In the genomic region with DNA sequence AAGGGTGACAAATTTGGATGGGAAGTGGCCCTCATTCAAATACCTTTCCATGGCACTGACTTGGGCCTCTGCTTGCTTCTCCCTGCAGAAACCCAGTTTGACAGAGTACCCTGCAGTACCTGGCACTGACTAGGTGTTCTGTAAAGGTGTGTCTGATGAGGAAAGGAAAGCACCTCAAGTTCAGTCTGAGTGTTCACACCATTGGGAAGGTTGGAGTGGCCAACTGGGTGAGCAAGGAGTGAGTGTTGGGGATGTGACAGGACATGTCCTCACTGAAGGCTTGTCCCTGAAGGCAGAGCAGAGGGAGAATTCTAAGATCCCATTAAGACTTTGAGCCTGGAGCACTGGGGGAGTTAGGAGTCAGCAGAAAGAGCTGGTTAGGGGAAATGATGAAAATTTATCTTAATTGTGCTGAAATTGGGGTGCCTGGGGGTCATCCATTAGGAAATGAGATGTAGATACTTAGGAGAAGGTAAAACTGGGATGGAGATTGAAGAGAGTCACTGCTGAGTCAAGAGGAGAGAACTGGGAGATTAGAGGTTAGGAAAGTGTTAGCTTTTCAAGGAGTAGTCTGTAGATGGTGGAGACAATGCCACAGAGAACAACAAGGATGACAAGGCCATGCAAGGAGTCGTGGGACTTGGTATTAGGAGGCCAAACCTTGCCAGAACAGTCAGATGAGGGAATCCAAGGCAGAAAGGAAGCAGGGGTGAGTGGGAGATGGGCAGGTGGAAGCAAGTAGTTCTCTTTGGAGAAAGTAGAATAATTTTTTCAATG, we compare ENCODE assay signal across 13 cellular contexts. TPM values are rescaled to one million over a fixed set of nuclear protein-coding genes. Genes with fewer than 3 reads are reported as not detected.
A peak's percentile ranks its signal among the peaks of the same experiment; 100 is the strongest.
DNase-seq lines count a peak whose midpoint lies in the region; ATAC-seq and TF ChIP-seq lines count a peak whose summit lies in the region.
"Had no signal": no experiment of that assay in that cellular context is flagged by ENCODE, and none has a peak within 500 bp of the region (broad histone marks: within the 10 kb centered on the region; RNA-seq: fewer than 3 reads in every experiment).

No MANE protein-coding gene starts in this region.

- peak overlapping the region; percentile 34 for H3K27ac Mint-ChIP-seq in Calu3 (ENCODE audit: unreplicated experiment)
- H3K27ac Mint-ChIP-seq in activated T-helper 2 cell treated with anti-CD3 and anti-CD28 coated beads, Interferon-gamma antibody, Interleukin-2, Interleukin-4, amounts not matched to agents 10 μg/mL and 5 μg/mL and 100 μg/mL, durations not matched to agents 14 hours and 24 hours and 36 hours: peak overlapping the region; percentile 61

- H3K4me3 ChIP-seq in mesenchymal stem cell (ENCODE audit: insufficient read depth in 1 of 2, low read depth in 1 of 2, low read length in 2 of 2) (no peak overlapping the region), coronary artery (no peak overlapping the region)
- H3K4me3 ChIP-seq: BLaER1 treated with 17β-estradiol and CSF1 and Interleukin-3, amounts not matched to agents 10 nM and 100 nM; mucosa of descending colon; sigmoid colon had no signal

- H3K36me3 ChIP-seq in mesenchymal stem cell (ENCODE audit: control insufficient read depth in 1 of 2, insufficient read depth in 2 of 2, low read depth in 1 of 2, low read length in 2 of 2): peaks cover 14 to 51% of the 10 kb centered on the region in 2 experiments

- no peak overlapping the region for H3K4me2 ChIP-seq in mesenchymal stem cell (ENCODE audit: low read length, poor library complexity, severe bottlenecking)

- H3K9ac ChIP-seq in mesenchymal stem cell (ENCODE audit: low read length): no peak overlapping the region

- intact Hi-C loops in Calu3 (cut with micrococcal nuclease; ENCODE audit: unreplicated experiment): no loop called here
- intact Hi-C loops in activated T-helper 2 cell treated with anti-CD3 and anti-CD28 coated beads, Interferon-gamma antibody, Interleukin-2, Interleukin-4, amounts not matched to agents 10 μg/mL and 5 μg/mL and 100 μg/mL, durations not matched to agents 14 hours and 24 hours and 36 hours (cut with micrococcal nuclease): loop anchor here (10.0 kb wide), 1 partner anchor 236 kb away; a partner anchor contains a TSS

- H2BK12ac ChIP-seq in mesenchymal stem cell (ENCODE audit: low read length in 2 of 2): no peak overlapping the region

- WGBS in mesenchymal stem cell: 98% methylated on average over 1 of the region's 1 CpG

- H4K91ac ChIP-seq in mesenchymal stem cell (ENCODE audit: low read length): peak overlapping the region; percentile 44

- no peaks in the 10 kb centered on the region for H3K9me3 ChIP-seq in mesenchymal stem cell (ENCODE audit: control insufficient read depth, low read length)
- H3K9me3 ChIP-seq: BLaER1 treated with 17β-estradiol and CSF1 and Interleukin-3, amounts not matched to agents 10 nM and 100 nM; mucosa of descending colon; sigmoid colon had no signal

- peaks cover 6% of the 10 kb centered on the region for H3K79me1 ChIP-seq in mesenchymal stem cell (replicated peaks; ENCODE audit: low read length, poor library complexity, severe bottlenecking)

- H3K4me3 Mint-ChIP-seq in Calu3 (ENCODE audit: low read depth, unreplicated experiment): no peak overlapping the region
- no peak overlapping the region for H3K4me3 Mint-ChIP-seq in activated T-helper 2 cell treated with anti-CD3 and anti-CD28 coated beads, Interferon-gamma antibody, Interleukin-2, Interleukin-4, amounts not matched to agents 10 μg/mL and 5 μg/mL and 100 μg/mL, durations not matched to agents 14 hours and 24 hours and 36 hours (ENCODE audit: low read depth)

- TF ChIP-seq CTCF in 22Rv1 (IDR thresholded peaks at IDR 0.05): no peak
- TF ChIP-seq CTCF in Calu3 (IDR thresholded peaks at IDR 0.05; ENCODE audit: unreplicated experiment): no peak
- TF ChIP-seq CTCF in coronary artery (IDR thresholded peaks at IDR 0.05): no peak

- H3K27me3 ChIP-seq in mesenchymal stem cell (ENCODE audit: control insufficient read depth in 1 of 2, insufficient read depth in 1 of 2, low read length in 2 of 2): no peaks in the 10 kb centered on the region
- H3K27me3 ChIP-seq: BLaER1 treated with 17β-estradiol and CSF1 and Interleukin-3, amounts not matched to agents 10 nM and 100 nM; sigmoid colon had no signal

- H3K18ac ChIP-seq in mesenchymal stem cell (ENCODE audit: low read depth in 1 of 2, low read length in 2 of 2): no peak overlapping the region

- peaks cover 67% of the 10 kb centered on the region for H3K4me1 Mint-ChIP-seq in Calu3 (ENCODE audit: low read depth, unreplicated experiment)
- H3K4me1 Mint-ChIP-seq in activated T-helper 2 cell treated with anti-CD3 and anti-CD28 coated beads, Interferon-gamma antibody, Interleukin-2, Interleukin-4, amounts not matched to agents 10 μg/mL and 5 μg/mL and 100 μg/mL, durations not matched to agents 14 hours and 24 hours and 36 hours (ENCODE audit: low read depth): peaks cover 60% of the 10 kb centered on the region

- H2BK5ac ChIP-seq in mesenchymal stem cell (ENCODE audit: low read depth, low read length, poor library complexity, severe bottlenecking): no peak overlapping the region

- no peak overlapping the region for H2AK5ac ChIP-seq in mesenchymal stem cell (ENCODE audit: low read length, severe bottlenecking)

- no peak for DNase-seq in Calu3
- DNase-seq in activated T-helper 2 cell treated with anti-CD3 and anti-CD28 coated beads, Interferon-gamma antibody, Interleukin-2, Interleukin-4, amounts not matched to agents 10 μg/mL and 5 μg/mL and 100 μg/mL, durations not matched to agents 14 hours and 24 hours and 36 hours (ENCODE audit: low spot score): no peak
- DNase-seq in mesenchymal stem cell: no peak
- DNase-seq in SIG-M5 (lab: John Stamatoyannopoulos, UW): no peak
- DNase-seq in coronary artery (ENCODE audit: low spot score): no peak
- no peak for DNase-seq in NCI-H524 treated with DMSO at 0.1 percent for 48 hours (lab: John Stamatoyannopoulos, UW)
- DNase-seq: mucosa of descending colon, NCI-H1417, NCI-H748 treated with DMSO at 0.1 percent for 48 hours, sigmoid colon had no signal

- no peaks in the 10 kb centered on the region for H3K9me3 Mint-ChIP-seq in Calu3 (ENCODE audit: low read depth, unreplicated experiment)
- H3K9me3 Mint-ChIP-seq in activated T-helper 2 cell treated with anti-CD3 and anti-CD28 coated beads, Interferon-gamma antibody, Interleukin-2, Interleukin-4, amounts not matched to agents 10 μg/mL and 5 μg/mL and 100 μg/mL, durations not matched to agents 14 hours and 24 hours and 36 hours: no peaks in the 10 kb centered on the region

- H2BK120ac ChIP-seq in mesenchymal stem cell (ENCODE audit: low read depth, low read length): no peak overlapping the region

- no peak overlapping the region for H3K23ac ChIP-seq in mesenchymal stem cell (ENCODE audit: low read length in 2 of 2)

- peaks cover 52% of the 10 kb centered on the region for H3K36me3 Mint-ChIP-seq in Calu3 (ENCODE audit: insufficient read depth, unreplicated experiment)
- H3K36me3 Mint-ChIP-seq in activated T-helper 2 cell treated with anti-CD3 and anti-CD28 coated beads, Interferon-gamma antibody, Interleukin-2, Interleukin-4, amounts not matched to agents 10 μg/mL and 5 μg/mL and 100 μg/mL, durations not matched to agents 14 hours and 24 hours and 36 hours (ENCODE audit: low read depth): peaks cover 77% of the 10 kb centered on the region

- no peaks in the 10 kb centered on the region for H3K27me3 Mint-ChIP-seq in Calu3 (ENCODE audit: unreplicated experiment)
- H3K27me3 Mint-ChIP-seq in activated T-helper 2 cell treated with anti-CD3 and anti-CD28 coated beads, Interferon-gamma antibody, Interleukin-2, Interleukin-4, amounts not matched to agents 10 μg/mL and 5 μg/mL and 100 μg/mL, durations not matched to agents 14 hours and 24 hours and 36 hours (ENCODE audit: low read depth): no peaks in the 10 kb centered on the region

- H2BK15ac ChIP-seq in mesenchymal stem cell (ENCODE audit: low read depth, poor library complexity, severe bottlenecking): no peak overlapping the region

- H3K27ac ChIP-seq in 22Rv1: peak overlapping the region; percentile 55
- H3K27ac ChIP-seq in mesenchymal stem cell (ENCODE audit: low read length, poor library complexity, severe bottlenecking): no peak overlapping the region
- no peak overlapping the region for H3K27ac ChIP-seq in coronary artery
- H3K27ac ChIP-seq: sigmoid colon had no signal

- no peak overlapping the region for H4K8ac ChIP-seq in mesenchymal stem cell (ENCODE audit: low read length)

- H3K14ac ChIP-seq in mesenchymal stem cell (ENCODE audit: low read length in 2 of 2): no peak overlapping the region

- no peak overlapping the region for H3K4ac ChIP-seq in mesenchymal stem cell (ENCODE audit: low read depth in 1 of 2, low read length in 2 of 2)

- H3K4me1 ChIP-seq in mesenchymal stem cell (ENCODE audit: control insufficient read depth, insufficient read depth, low read depth, low read length): peaks cover 3% of the 10 kb centered on the region

- CTCF ChIA-PET in Calu3 (lab: Charles Lee): no interaction called here

- ATAC-seq in GM18498 (IDR thresholded peaks at IDR 0.05; ENCODE audit: unreplicated experiment): no peak
- ATAC-seq: mucosa of descending colon had no signal

- no peak overlapping the region for H2AFZ ChIP-seq in mesenchymal stem cell (ENCODE audit: low read depth, low read length)

- BruUV-seq in Calu3 (replicated peaks; lab: Mats Ljungman, UMichigan): no TSS peak

RNA-seq across cellular contexts. Expression of a gene that starts 6.1 kb away (rescaled TPM):
- total RNA-seq in Calu3 (2022): 145 and 159 TPM in 2 replicates
- 191 and 202 TPM in 2 replicates for total RNA-seq in activated T-helper 2 cell treated with anti-CD3 and anti-CD28 coated beads, Interferon-gamma antibody, Interleukin-2, Interleukin-4, amounts not matched to agents 10 μg/mL and 5 μg/mL and 100 μg/mL, durations not matched to agents 14 hours and 24 hours and 36 hours
- 98.2 TPM for polyA plus RNA-seq in mesenchymal stem cell (2013, experiment 1 of 2)
- 93.9 TPM for polyA plus RNA-seq in mesenchymal stem cell (2013, experiment 2 of 2)

RNA-seq across cellular contexts. Expression of a gene that starts 38.6 kb away (rescaled TPM):
- 18.4 and 20.1 TPM in 2 replicates for total RNA-seq in Calu3 (2022)
- 17.4 and 19.6 TPM in 2 replicates for total RNA-seq in activated T-helper 2 cell treated with anti-CD3 and anti-CD28 coated beads, Interferon-gamma antibody, Interleukin-2, Interleukin-4, amounts not matched to agents 10 μg/mL and 5 μg/mL and 100 μg/mL, durations not matched to agents 14 hours and 24 hours and 36 hours
- 4.2 TPM for polyA plus RNA-seq in mesenchymal stem cell (2013, experiment 1 of 2)
- polyA plus RNA-seq in mesenchymal stem cell (2013, experiment 2 of 2): 3.7 TPM
